Comparison of ENCODE assay signal across 25 cellular contexts in the genomic region with DNA sequence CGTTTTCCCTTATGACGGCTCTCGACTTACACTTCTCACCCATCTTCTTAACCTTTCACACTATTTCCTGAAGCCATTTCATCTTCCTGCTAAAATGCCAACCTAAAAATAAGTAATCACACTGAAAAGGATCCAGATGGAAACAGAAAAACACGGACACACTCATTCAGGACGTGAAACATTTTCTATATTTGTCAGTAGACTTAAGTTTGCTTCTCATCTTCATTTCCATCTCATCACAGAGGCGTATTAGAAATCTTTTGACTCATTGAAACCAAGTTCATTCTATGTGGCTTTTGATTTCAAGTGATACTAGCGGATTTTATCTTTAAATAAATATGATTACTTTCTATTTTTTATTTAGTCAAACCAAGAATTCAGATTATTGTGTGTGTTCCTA.
"Had no signal": no experiment of that assay in that cellular context is flagged by ENCODE, and none has a peak within 500 bp of the region (broad histone marks: within the 10 kb centered on the region; RNA-seq: fewer than 3 reads in every experiment).

No MANE protein-coding gene starts in this region.

- H3K4me3 ChIP-seq: ascending aorta, cardiac muscle cell, K562, SJCRH30, SK-N-MC had no signal

- H3K27ac ChIP-seq: ascending aorta, cardiac muscle cell, SJCRH30, SK-N-MC had no signal

- ATAC-seq: K562, Panc1 had no signal

- H3K9me3 ChIP-seq: ascending aorta, SJCRH30 had no signal

- H3K4me3 Mint-ChIP-seq: activated CD4-positive, alpha-beta memory T cell treated with anti-CD3 and anti-CD28 coated beads for 36 hours; activated naive CD4-positive, alpha-beta T cell treated with anti-CD3 and anti-CD28 coated beads for 36 hours; activated naive CD8-positive, alpha-beta T cell; central memory CD8-positive, alpha-beta T cell had no signal

- H3K36me3 Mint-ChIP-seq: activated CD4-positive, alpha-beta memory T cell treated with anti-CD3 and anti-CD28 coated beads for 36 hours had no signal

- DNase-seq: activated CD4-positive, alpha-beta memory T cell treated with anti-CD3 and anti-CD28 coated beads for 36 hours; activated CD4-positive, alpha-beta T cell treated with anti-CD3 and anti-CD28 coated beads, Interleukin-2, amount 50 U/mL, for 1 hour; activated CD8-positive, alpha-beta memory T cell treated with anti-CD3 and anti-CD28 coated beads, Interleukin-2, amount 50 U/mL, for 4 hours; activated gamma-delta T cell; activated naive CD4-positive, alpha-beta T cell treated with anti-CD3 and anti-CD28 coated beads for 36 hours; amygdala; IMR-90; NCI-H1105; NCI-H1436; NCI-H1694; NCI-H1930; NCI-H2081 treated with DMSO at 0.1 percent for 48 hours; NCI-H345; NCI-H524 treated with DMSO at 0.1 percent for 48 hours; SHP77; SJCRH30; T1000 had no signal

- H3K27me3 ChIP-seq: ascending aorta, cardiac muscle cell, SJCRH30 had no signal

- H3K36me3 ChIP-seq: ascending aorta, cardiac muscle cell, SJCRH30 had no signal

- H3K9me3 Mint-ChIP-seq: activated naive CD4-positive, alpha-beta T cell treated with anti-CD3 and anti-CD28 coated beads for 36 hours; central memory CD8-positive, alpha-beta T cell had no signal

- H3K4me1 ChIP-seq: ascending aorta had no signal

- H3K27ac Mint-ChIP-seq: activated CD4-positive, alpha-beta memory T cell treated with anti-CD3 and anti-CD28 coated beads for 36 hours; activated naive CD4-positive, alpha-beta T cell treated with anti-CD3 and anti-CD28 coated beads for 36 hours; activated naive CD8-positive, alpha-beta T cell; activated T-helper 2 cell treated with anti-CD3 and anti-CD28 coated beads, Interferon-gamma antibody, Interleukin-2, Interleukin-4, amounts not matched to agents 10 μg/mL and 5 μg/mL and 100 μg/mL, durations not matched to agents 14 hours and 24 hours and 36 hours had no signal
